In the genomic region with DNA sequence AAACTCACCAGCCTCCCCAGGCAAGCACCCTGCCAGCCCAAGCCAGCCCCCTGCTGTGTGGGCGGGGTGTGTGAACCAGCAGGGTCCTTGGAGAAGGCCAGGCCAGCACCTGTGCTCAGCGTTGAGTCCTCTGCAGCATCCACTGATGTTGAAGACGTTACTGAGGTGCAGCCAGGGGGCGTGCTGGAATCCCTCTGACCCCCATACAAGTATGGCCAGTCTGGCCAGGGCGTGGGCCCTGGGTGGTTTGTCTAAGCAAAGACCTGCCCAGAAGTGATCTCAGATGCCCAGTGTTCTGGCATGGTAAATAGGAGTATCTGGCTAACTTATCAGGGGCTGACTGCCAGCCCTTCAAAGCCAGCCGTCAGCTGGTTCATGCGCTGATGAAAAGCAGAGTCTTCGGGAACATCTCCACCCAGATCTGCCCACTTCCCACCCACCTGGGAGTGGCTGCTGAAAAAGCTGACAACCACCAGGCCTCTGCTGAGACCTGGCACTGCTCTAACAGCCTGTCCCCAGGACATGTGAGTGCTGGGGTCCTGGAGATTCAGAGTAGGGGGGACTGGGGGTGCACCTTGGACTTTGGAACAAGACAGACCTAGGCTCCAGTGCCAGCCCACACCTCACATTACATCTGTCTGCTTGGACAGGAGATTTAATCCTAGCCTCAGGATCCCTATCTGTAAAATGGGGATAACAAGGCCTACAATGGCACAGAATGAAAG, we compare ENCODE assay signal across 9 cellular contexts. TPM values are rescaled to one million over a fixed set of nuclear protein-coding genes. Genes with fewer than 3 reads are reported as not detected.
DNase-seq lines count a peak whose midpoint lies in the region; ATAC-seq and TF ChIP-seq lines count a peak whose summit lies in the region.
"Had no signal": no experiment of that assay in that cellular context is flagged by ENCODE, and none has a peak within 500 bp of the region (broad histone marks: within the 10 kb centered on the region; RNA-seq: fewer than 3 reads in every experiment).

No MANE protein-coding gene starts in this region.

- CTCF ChIA-PET in SK-N-SH (lab: Yijun Ruan, JAX): interaction anchor here (0.7 to 5.4 kb wide), 21 partner anchors 9 to 191 kb away, joined by 3 to 29 read pairs (median 5); no protein-coding TSS in a partner anchor

- H3K27me3 ChIP-seq in BLaER1: no peaks in the 10 kb centered on the region
- no peaks in the 10 kb centered on the region for H3K27me3 ChIP-seq in SK-N-SH (ENCODE audit: insufficient read depth)
- no peaks in the 10 kb centered on the region for H3K27me3 ChIP-seq in esophagus (ENCODE audit: control insufficient read depth in 1 of 2, insufficient read depth in 2 of 2, low read length in 2 of 2)
- no peaks in the 10 kb centered on the region for H3K27me3 ChIP-seq in neural progenitor cell
- H3K27me3 ChIP-seq: SJSA1 had no signal

- no peak for ATAC-seq in GM21360 (IDR thresholded peaks at IDR 0.05; ENCODE audit: unreplicated experiment)
- ATAC-seq in HG03571 (IDR thresholded peaks at IDR 0.05; ENCODE audit: unreplicated experiment): no peak
- no peak for ATAC-seq in GM21529 (IDR thresholded peaks at IDR 0.05; ENCODE audit: unreplicated experiment)

- WGBS in SK-N-SH (ENCODE audit: low lambda C conversion rate): 12% methylated on average over 3 of the region's 8 CpGs
- 33 to 38% methylated on average over 8 of the region's 8 CpGs for WGBS in esophagus, 2 donors

- TF ChIP-seq RAD21 in SK-N-SH (IDR thresholded peaks at IDR 0.05; ENCODE audit: low read length): peak; percentile 76

- H3K27me3 Mint-ChIP-seq in neural progenitor cell (ENCODE audit: insufficient read depth, low read depth): peaks cover 3% of the 10 kb centered on the region

- H3K4me1 Mint-ChIP-seq in neural progenitor cell: peaks cover 60% of the 10 kb centered on the region

- H3K4me1 ChIP-seq in BLaER1 (peaks cover 62% of the 10 kb centered on the region), SK-N-SH (ENCODE audit: control insufficient read depth in 1 of 2, insufficient read depth in 2 of 2, low read depth in 1 of 2, low read length in 1 of 2) (peaks cover 56 to 70% of the 10 kb centered on the region in 2 experiments), esophagus (ENCODE audit: control insufficient read depth in 2 of 2, insufficient read depth in 2 of 2, low read length in 1 of 2) (peaks cover 4 to 47% of the 10 kb centered on the region in 2 donors), neural progenitor cell (peaks cover 34% of the 10 kb centered on the region)

- no peaks in the 10 kb centered on the region for H3K9me3 Mint-ChIP-seq in neural progenitor cell

- H3K36me3 Mint-ChIP-seq in neural progenitor cell: peaks cover 3% of the 10 kb centered on the region

- no peak overlapping the region for H3K4me3 ChIP-seq in BLaER1
- H3K4me3 ChIP-seq in SK-N-SH (ENCODE audit: low read depth in 2 of 2, low read length in 1 of 2): no peak overlapping the region
- H3K4me3 ChIP-seq in esophagus (ENCODE audit: low read depth in 1 of 2, low read length in 2 of 2): no peak overlapping the region
- H3K4me3 ChIP-seq in neural progenitor cell: no peak overlapping the region
- H3K4me3 ChIP-seq: SJSA1 had no signal

- 0 out of 2 replicates have a peak overlapping the region, but pooled peaks have one; percentile 7 for H3K4me2 ChIP-seq in BLaER1
- H3K4me2 ChIP-seq in SK-N-SH: peak overlapping the region; percentile 72
- no peak overlapping the region for H3K4me2 ChIP-seq in neural progenitor cell

- peak; percentile 25 to 100; a peak in 3 of 4 replicates for TF ChIP-seq EP300 in SK-N-SH (IDR thresholded peaks at IDR 0.05; ENCODE audit: borderline replicate concordance in 1 of 2, low read depth in 1 of 2, low read length in 1 of 2)

- DNase-seq in SK-N-SH (peak; percentile 87), neural progenitor cell (ENCODE audit: low spot score) (peak; percentile 53), Kasumi-1 (lab: John Stamatoyannopoulos, UW) (no peak)

- no peaks in the 10 kb centered on the region for H3K9me3 ChIP-seq in BLaER1
- H3K9me3 ChIP-seq in SK-N-SH: no peaks in the 10 kb centered on the region
- no peaks in the 10 kb centered on the region for H3K9me3 ChIP-seq in esophagus (ENCODE audit: control insufficient read depth in 2 of 2, insufficient read depth in 1 of 2, low read depth in 1 of 2, low read length in 1 of 2)
- no peaks in the 10 kb centered on the region for H3K9me3 ChIP-seq in neural progenitor cell (ENCODE audit: low read depth)
- H3K9me3 ChIP-seq: SJSA1 had no signal

- no peak overlapping the region for H3K4me3 Mint-ChIP-seq in neural progenitor cell

- peaks cover 41% of the 10 kb centered on the region for H3F3A ChIP-seq in SK-N-SH (replicated peaks; ENCODE audit: insufficient read depth)
- peaks cover 36% of the 10 kb centered on the region for H3F3A ChIP-seq in neural progenitor cell (ENCODE audit: low read depth)

- no peak overlapping the region for H3K9ac ChIP-seq in BLaER1
- peak overlapping the region; percentile 40; the same call in 1 of the 2 replicates for H3K9ac ChIP-seq in SK-N-SH
- H3K9ac ChIP-seq in neural progenitor cell: no peak overlapping the region

- peaks cover 98% of the 10 kb centered on the region for H3K79me2 ChIP-seq in SK-N-SH (ENCODE audit: insufficient read depth)
- H3K79me2 ChIP-seq in neural progenitor cell (ENCODE audit: low read depth): peaks cover 99% of the 10 kb centered on the region

- peaks cover 32% of the 10 kb centered on the region for H3K36me3 ChIP-seq in BLaER1
- peaks cover 3 to 30% of the 10 kb centered on the region in 2 experiments for H3K36me3 ChIP-seq in SK-N-SH (replicated peaks in 1 of 2; ENCODE audit: control insufficient read depth in 1 of 2, insufficient read depth in 2 of 2, low read length in 1 of 2)
- H3K36me3 ChIP-seq in esophagus (ENCODE audit: control insufficient read depth in 2 of 2, insufficient read depth in 2 of 2, low read length in 1 of 2): no peaks in the 10 kb centered on the region
- H3K36me3 ChIP-seq in neural progenitor cell: no peaks in the 10 kb centered on the region

- H4K20me1 ChIP-seq in BLaER1 (peaks cover 68% of the 10 kb centered on the region), SK-N-SH (ENCODE audit: insufficient read depth) (peaks cover 98% of the 10 kb centered on the region), neural progenitor cell (ENCODE audit: low read depth) (peaks cover 79% of the 10 kb centered on the region)

- H3K27ac ChIP-seq in BLaER1 (0 out of 2 replicates have a peak overlapping the region, but pooled peaks have one; percentile 0), SK-N-SH (ENCODE audit: low read depth in 2 of 2, low read length in 1 of 2) (peak overlapping the region; percentile 92 to 99), esophagus (ENCODE audit: low read depth in 2 of 2, low read length in 1 of 2) (peak overlapping the region; percentile 88 to 98), neural progenitor cell (no peak overlapping the region)
- H3K27ac ChIP-seq: SJSA1 had no signal

- H3K9me2 ChIP-seq in SK-N-SH: no peaks in the 10 kb centered on the region

- H2AFZ ChIP-seq in SK-N-SH (ENCODE audit: low read depth) (no peak overlapping the region), neural progenitor cell (replicated peaks) (no peak overlapping the region)

- no peak overlapping the region for H3K27ac Mint-ChIP-seq in neural progenitor cell

- peak; percentile 53 for TF ChIP-seq CTCF in SK-N-SH (IDR thresholded peaks at IDR 0.05)
- peak; percentile 38 for TF ChIP-seq CTCF in neural progenitor cell (IDR thresholded peaks at IDR 0.05)

- POLR2A ChIA-PET in SK-N-SH (lab: Yijun Ruan, JAX): interaction anchor here (0.9 to 1.1 kb wide), 4 partner anchors 15 to 169 kb away, joined by 3 to 5 read pairs (median 4); no protein-coding TSS in a partner anchor

TF ChIP-seq in SK-N-SH, 30 proteins besides CTCF, POLR2A, EP300 and RAD21 (continues in another document):
- TF ChIP-seq FOXM1 (IDR thresholded peaks at IDR 0.05; ENCODE audit: low read depth) (no peak), YY1 (IDR thresholded peaks at IDR 0.05; ENCODE audit: low read depth) (no peak), ELF1 (IDR thresholded peaks at IDR 0.05) (no peak), POLR2AphosphoS5 (IDR thresholded peaks at IDR 0.05; ENCODE audit: low read depth, low read length) (peak; percentile 87), PBX3 (IDR thresholded peaks at IDR 0.05) (peak; percentile 96), TCF12 (IDR thresholded peaks at IDR 0.05) (peak; percentile 98), JUND (IDR thresholded peaks at IDR 0.05) (peak; percentile 50), SIN3A (IDR thresholded peaks at IDR 0.05; ENCODE audit: borderline replicate concordance, low read depth, low read length) (peak; percentile 72), RFX5 (IDR thresholded peaks at IDR 0.05; ENCODE audit: low read length) (no peak; the same call in 1 of the 2 replicates), MXI1 (IDR thresholded peaks at IDR 0.05; ENCODE audit: low read depth, low read length) (peak; percentile 95)
- TF ChIP-seq, protein P1, sequence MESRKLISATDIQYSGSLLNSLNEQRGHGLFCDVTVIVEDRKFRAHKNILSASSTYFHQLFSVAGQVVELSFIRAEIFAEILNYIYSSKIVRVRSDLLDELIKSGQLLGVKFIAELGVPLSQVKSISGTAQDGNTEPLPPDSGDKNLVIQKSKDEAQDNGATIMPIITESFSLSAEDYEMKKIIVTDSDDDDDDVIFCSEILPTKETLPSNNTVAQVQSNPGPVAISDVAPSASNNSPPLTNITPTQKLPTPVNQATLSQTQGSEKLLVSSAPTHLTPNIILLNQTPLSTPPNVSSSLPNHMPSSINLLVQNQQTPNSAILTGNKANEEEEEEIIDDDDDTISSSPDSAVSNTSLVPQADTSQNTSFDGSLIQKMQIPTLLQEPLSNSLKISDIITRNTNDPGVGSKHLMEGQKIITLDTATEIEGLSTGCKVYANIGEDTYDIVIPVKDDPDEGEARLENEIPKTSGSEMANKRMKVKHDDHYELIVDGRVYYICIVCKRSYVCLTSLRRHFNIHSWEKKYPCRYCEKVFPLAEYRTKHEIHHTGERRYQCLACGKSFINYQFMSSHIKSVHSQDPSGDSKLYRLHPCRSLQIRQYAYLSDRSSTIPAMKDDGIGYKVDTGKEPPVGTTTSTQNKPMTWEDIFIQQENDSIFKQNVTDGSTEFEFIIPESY (IDR thresholded peaks at IDR 0.05; ENCODE audit: borderline replicate concordance, low read depth): no peak

RNA-seq across cellular contexts. Expression of gene ACTN1, which starts 41.1 kb away (rescaled TPM):
- polyA plus RNA-seq in SK-N-SH (2012; rRNA removed) (266 and 319 TPM in 2 replicates), esophagus (10 to 100 TPM; 37.4 to 98.2 TPM)
- 144 and 218 TPM in 2 replicates for polyA plus RNA-seq in SK-N-SH (2012; cell fraction: cytosol; rRNA removed)
- polyA plus RNA-seq in SK-N-SH (2012; cell fraction: nucleus; rRNA removed): 589 and 740 TPM in 2 replicates
- total RNA-seq in neural progenitor cell (ENCODE audit: low replicate concordance): 70.7 and 97.7 TPM in 2 replicates

Comparison
In these comparisons a context has a peak if more than half of its experiments do, and no peak if none do; other contexts are left out.
1. DNase-seq: peak in SK-N-SH (single experiment) and neural progenitor cell (single experiment); none in Kasumi-1 (0 of 2).